In genomic region chr2:137800386-137800785, GRCh38 we compare ENCODE assay signal across 25 cellular contexts.
"Had no signal": no experiment of that assay in that cellular context is flagged by ENCODE, and none has a peak within 500 bp of the region (broad histone marks: within the 10 kb centered on the region; RNA-seq: fewer than 3 reads in every experiment).

No MANE protein-coding gene starts in this region.

- H3K4me1 Mint-ChIP-seq: activated CD4-positive, alpha-beta T cell treated with anti-CD3 and anti-CD28 coated beads for 36 hours; activated naive CD4-positive, alpha-beta T cell treated with anti-CD3 and anti-CD28 coated beads, Interleukin-2, amount 50 U/mL, for 24 hours had no signal

- H3K4me2 ChIP-seq: KMS-11, PC-9 had no signal

- H3K4me3 ChIP-seq: ascending aorta, body of pancreas, PC-9, SK-N-MC had no signal

- H3K9me3 ChIP-seq: ascending aorta, body of pancreas had no signal

- H3K9ac ChIP-seq: KMS-11 had no signal

- H2AFZ ChIP-seq: PC-9 had no signal

- H3K27me3 ChIP-seq: ascending aorta, body of pancreas had no signal

- DNase-seq: activated CD4-positive, alpha-beta T cell treated with anti-CD3 and anti-CD28 coated beads for 36 hours; activated CD8-positive, alpha-beta memory T cell treated with anti-CD3 and anti-CD28 coated beads, Interleukin-2, amount 50 U/mL, for 4 hours; activated CD8-positive, alpha-beta T cell treated with anti-CD3 and anti-CD28 coated beads for 36 hours; activated naive CD4-positive, alpha-beta T cell; activated T-cell treated with anti-CD3 and anti-CD28 coated beads, Interleukin-2, amount 50 U/mL, for 72 hours; amniotic stem cell; body of pancreas; central memory CD4-positive, alpha-beta T cell; NCI-H1092 treated with DMSO at 0.1 percent for 48 hours; NCI-H1417 treated with DMSO at 0.1 percent for 48 hours; NCI-H1694; NCI-H2029; NCI-H2107; NCI-H345; NCI-H510A; NCI-H526 treated with DMSO at 0.1 percent for 48 hours; NCI-H82; PC-9; SHP77 treated with DMSO at 0.1 percent for 48 hours; T-helper 1 cell; WERI-Rb-1 had no signal

- H3K36me3 ChIP-seq: ascending aorta, WERI-Rb-1 had no signal

- H3K36me3 Mint-ChIP-seq: activated naive CD4-positive, alpha-beta T cell treated with anti-CD3 and anti-CD28 coated beads, Interleukin-2, amount 50 U/mL, for 24 hours had no signal

- ATAC-seq: activated CD4-positive, alpha-beta T cell treated with anti-CD3 and anti-CD28 coated beads for 36 hours; activated CD8-positive, alpha-beta T cell treated with anti-CD3 and anti-CD28 coated beads for 36 hours; activated T-cell treated with anti-CD3 and anti-CD28 coated beads, Interleukin-2, amount 50 U/mL, for 72 hours; body of pancreas had no signal

- H3K27me3 Mint-ChIP-seq: activated CD4-positive, alpha-beta T cell treated with anti-CD3 and anti-CD28 coated beads for 36 hours; activated CD8-positive, alpha-beta T cell treated with anti-CD3 and anti-CD28 coated beads for 36 hours had no signal

- H3K4me3 Mint-ChIP-seq: activated CD4-positive, alpha-beta T cell treated with anti-CD3 and anti-CD28 coated beads for 36 hours; activated CD8-positive, alpha-beta T cell treated with anti-CD3 and anti-CD28 coated beads for 36 hours; activated naive CD4-positive, alpha-beta T cell treated with anti-CD3 and anti-CD28 coated beads, Interleukin-2, amount 50 U/mL, for 24 hours; activated T-cell treated with anti-CD3 and anti-CD28 coated beads, Interleukin-2, amount 50 U/mL, for 72 hours had no signal

- H3K27ac Mint-ChIP-seq: activated CD4-positive, alpha-beta T cell treated with anti-CD3 and anti-CD28 coated beads for 36 hours; activated CD8-positive, alpha-beta T cell treated with anti-CD3 and anti-CD28 coated beads for 36 hours; activated naive CD4-positive, alpha-beta T cell treated with anti-CD3 and anti-CD28 coated beads, Interleukin-2, amount 50 U/mL, for 24 hours; activated T-cell treated with anti-CD3 and anti-CD28 coated beads, Interleukin-2, amount 50 U/mL, for 72 hours had no signal

- H3K27ac ChIP-seq: ascending aorta, body of pancreas, KMS-11, PC-9, SK-N-MC, WERI-Rb-1 had no signal

- H3K4me1 ChIP-seq: ascending aorta, body of pancreas had no signal
